Comparison of ENCODE assay signal across 11 cellular contexts in the genomic region with DNA sequence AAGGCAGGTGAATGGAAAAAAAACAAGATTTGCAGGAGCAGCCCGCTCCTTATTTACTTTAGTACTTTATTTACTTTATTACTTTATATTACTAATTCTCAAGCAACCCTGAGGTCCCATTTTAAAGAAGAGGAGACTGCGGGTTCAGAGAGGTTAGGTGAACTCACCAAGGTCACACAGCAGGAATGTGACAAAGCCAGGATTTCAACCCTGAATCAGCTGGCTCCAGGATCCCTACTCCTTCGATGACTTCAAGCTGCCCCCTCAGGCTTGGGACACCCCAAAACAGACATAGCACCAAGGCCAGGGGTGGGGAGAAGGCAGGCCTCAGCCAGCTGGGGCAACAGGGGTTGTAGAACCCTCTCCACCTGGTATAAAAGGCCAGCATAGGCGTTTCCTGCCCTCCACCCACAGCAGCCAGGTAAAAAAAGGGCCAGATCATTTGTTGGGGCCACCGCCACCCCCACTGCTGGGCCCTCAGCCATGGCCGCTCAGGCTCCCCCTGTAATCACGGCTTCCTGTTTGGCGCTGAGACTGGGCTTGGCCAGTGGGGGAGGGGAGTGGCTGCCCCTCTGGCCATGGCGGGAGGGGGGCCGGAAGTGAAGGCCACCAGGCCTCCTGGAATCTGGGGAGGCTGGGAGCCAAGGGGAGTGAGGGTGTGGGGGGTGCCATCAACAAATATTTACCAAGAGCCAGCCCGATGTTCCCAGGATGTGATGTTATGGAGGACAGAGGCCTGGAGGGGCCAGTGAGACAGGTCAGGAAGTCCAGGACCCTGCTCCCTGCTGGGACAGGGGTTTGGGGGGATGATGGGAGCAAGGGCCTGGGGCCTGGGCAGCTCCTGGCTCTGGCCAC. TPM values are rescaled to one million over a fixed set of nuclear protein-coding genes. Genes with fewer than 3 reads are reported as not detected.
A peak's percentile ranks its signal among the peaks of the same experiment; 100 is the strongest.
DNase-seq lines count a peak whose midpoint lies in the region; ATAC-seq and TF ChIP-seq lines count a peak whose summit lies in the region.
"Had no signal": no experiment of that assay in that cellular context is flagged by ENCODE, and none has a peak within 500 bp of the region (broad histone marks: within the 10 kb centered on the region; RNA-seq: fewer than 3 reads in every experiment).

No MANE protein-coding gene starts in this region.

- H3K9me3 Mint-ChIP-seq in activated T-helper 17 cell treated with anti-CD3 and anti-CD28 coated beads, Interleukin-2, amount 50 U/mL, for 72 hours, result no peaks in the 10 kb centered on the region
- H3K9me3 Mint-ChIP-seq: activated T-helper 2 cell treated with anti-CD3 and anti-CD28 coated beads, Interferon-gamma antibody, Interleukin-2, Interleukin-4, amounts not matched to agents 10 μg/mL and 5 μg/mL and 100 μg/mL, durations not matched to agents 14 hours and 24 hours and 36 hours had no signal

- ATAC-seq in left ventricle myocardium superior (peak; percentile 63), HG02884 (IDR thresholded peaks at IDR 0.05; ENCODE audit: unreplicated experiment) (no peak)
- no peak for ATAC-seq in activated T-helper 17 cell treated with anti-CD3 and anti-CD28 coated beads, Interleukin-2, amount 50 U/mL, for 72 hours (replicated peaks)

- H3K27ac ChIP-seq in C4-2B (peak overlapping the region; percentile 9; the same call in 1 of the 2 replicates), ascending aorta (peak overlapping the region; percentile 87 to 93), osteoblast (ENCODE audit: low read depth, low read length) (no peak overlapping the region)

- H3K9me3 ChIP-seq in ascending aorta, result no peaks in the 10 kb centered on the region
- no peaks in the 10 kb centered on the region for H3K9me3 ChIP-seq in osteoblast (ENCODE audit: low read depth, low read length)

- H3K27me3 Mint-ChIP-seq in activated T-helper 17 cell treated with anti-CD3 and anti-CD28 coated beads, Interleukin-2, amount 50 U/mL, for 72 hours, result peaks cover 8% of the 10 kb centered on the region

- DNase-seq in ascending aorta (ENCODE audit: low spot score in 2 of 2), result no peak
- peak; percentile 63 for DNase-seq in left ventricle myocardium superior
- peak; percentile 77 for DNase-seq in osteoblast (ENCODE audit: insufficient read length, low spot score, missing footprints)
- DNase-seq in GF-D8 (lab: John Stamatoyannopoulos, UW), result no peak
- no peak for DNase-seq in DMS 273 treated with DMSO at 0.1 percent for 48 hours (lab: John Stamatoyannopoulos, UW)
- DNase-seq: naive B cell, SHP77 treated with DMSO at 0.1 percent for 48 hours had no signal

- peaks cover 20% of the 10 kb centered on the region for H4K20me1 ChIP-seq in osteoblast (ENCODE audit: insufficient read depth, low read length)

- H3K36me3 ChIP-seq in ascending aorta (no peaks in the 10 kb centered on the region), osteoblast (ENCODE audit: insufficient read depth, low read length) (no peaks in the 10 kb centered on the region)

- H3K4me2 ChIP-seq in osteoblast (ENCODE audit: insufficient read depth, low read length), result no peak overlapping the region

- H3K27ac Mint-ChIP-seq in activated T-helper 17 cell treated with anti-CD3 and anti-CD28 coated beads, Interleukin-2, amount 50 U/mL, for 72 hours, result no peak overlapping the region
- H3K27ac Mint-ChIP-seq: activated T-helper 2 cell treated with anti-CD3 and anti-CD28 coated beads, Interferon-gamma antibody, Interleukin-2, Interleukin-4, amounts not matched to agents 10 μg/mL and 5 μg/mL and 100 μg/mL, durations not matched to agents 14 hours and 24 hours and 36 hours had no signal

- TF ChIP-seq CTCF in C4-2B (conservative IDR thresholded peaks at IDR 0.05), result no peak
- TF ChIP-seq CTCF in ascending aorta (IDR thresholded peaks at IDR 0.05), result no peak
- TF ChIP-seq CTCF in osteoblast (IDR thresholded peaks at IDR 0.05; ENCODE audit: extremely low read depth, low read depth, low read length), result no peak

- intact Hi-C loops in ascending aorta (cut with DNase I), result no loop called here
- intact Hi-C loops in left ventricle myocardium superior (cut with micrococcal nuclease), result no loop called here

- H3K4me1 Mint-ChIP-seq in activated T-helper 17 cell treated with anti-CD3 and anti-CD28 coated beads, Interleukin-2, amount 50 U/mL, for 72 hours, result no peaks in the 10 kb centered on the region

- peaks cover 9% of the 10 kb centered on the region for H3K79me2 ChIP-seq in osteoblast (ENCODE audit: insufficient read depth, low read length)

- H3K4me3 ChIP-seq in ascending aorta (peak overlapping the region in 1 of 2 donors; percentile 24), osteoblast (ENCODE audit: insufficient read depth, low read length) (no peak overlapping the region)

- H2AFZ ChIP-seq in osteoblast (ENCODE audit: low read length), result no peak overlapping the region

- H3K36me3 Mint-ChIP-seq in activated T-helper 17 cell treated with anti-CD3 and anti-CD28 coated beads, Interleukin-2, amount 50 U/mL, for 72 hours (ENCODE audit: low read depth), result no peaks in the 10 kb centered on the region
- H3K36me3 Mint-ChIP-seq: naive B cell had no signal

- H3K27me3 ChIP-seq in ascending aorta (no peaks in the 10 kb centered on the region), osteoblast (ENCODE audit: insufficient read depth, low read length) (no peaks in the 10 kb centered on the region)

- H3K4me3 Mint-ChIP-seq in activated T-helper 17 cell treated with anti-CD3 and anti-CD28 coated beads, Interleukin-2, amount 50 U/mL, for 72 hours, result no peak overlapping the region
- H3K4me3 Mint-ChIP-seq: naive B cell had no signal

- H3K4me1 ChIP-seq in ascending aorta (peaks cover 16 to 30% of the 10 kb centered on the region in 2 donors), osteoblast (ENCODE audit: insufficient read depth, low read length) (peaks cover 5% of the 10 kb centered on the region)

RNA-seq across cellular contexts. Expression of a gene that starts 6.5 kb away (rescaled TPM):
- total RNA-seq in ascending aorta (51.9 TPM), left ventricle myocardium superior (19.6 TPM), osteoblast (38.0 and 39.8 TPM in 2 replicates)
- total RNA-seq in activated T-helper 17 cell treated with anti-CD3 and anti-CD28 coated beads, Interleukin-2, amount 50 U/mL, for 72 hours, result under 1 TPM in 1 of 2 donors, not detected in 1; 0.11 TPM

Comparison
In these comparisons a context has a peak if more than half of its experiments do, and no peak if none do; other contexts are left out.
1. DNase-seq: peak in left ventricle myocardium superior (single experiment) and osteoblast (single experiment); none in ascending aorta (0 of 2), GF-D8 (single experiment) and DMS 273 treated with DMSO at 0.1 percent for 48 hours (single experiment).
2. RNA of a gene that starts 6.5 kb away (total RNA-seq): 51.9 TPM in ascending aorta (single experiment), 38.0 to 39.8 TPM in osteoblast and 19.6 TPM in left ventricle myocardium superior (single experiment); 0.11 TPM in activated T-helper 17 cell treated with anti-CD3 and anti-CD28 coated beads, Interleukin-2, amount 50 U/mL, for 72 hours; every median in the first group is over 10 times any median in the second.